In genomic region chr9:124309665-124310064, GRCh38 we compare ENCODE assay signal across 13 cellular contexts. TPM values are rescaled to one million over a fixed set of nuclear protein-coding genes. Genes with fewer than 3 reads are reported as not detected.
DNase-seq lines count a peak whose midpoint lies in the region; ATAC-seq, FAIRE-seq and TF ChIP-seq lines count a peak whose summit lies in the region.
"Had no signal": no experiment of that assay in that cellular context is flagged by ENCODE, and none has a peak within 500 bp of the region (broad histone marks: within the 10 kb centered on the region; RNA-seq: fewer than 3 reads in every experiment).

No MANE protein-coding gene starts in this region.

- H3K27ac Mint-ChIP-seq in activated T-cell treated with anti-CD3 and anti-CD28 coated beads, Interleukin-2, amount 50 U/mL, for 24 hours: no peak overlapping the region
- H3K27ac Mint-ChIP-seq: B cell had no signal

- no peak for DNase-seq in heart left ventricle
- no peak for DNase-seq in cardiac septum (ENCODE audit: low spot score)
- DNase-seq in body of pancreas: no peak
- peak; percentile 73 for DNase-seq in keratinocyte (ENCODE audit: low read depth, low spot score)
- DNase-seq in activated gamma-delta T cell (lab: John Stamatoyannopoulos, UW): no peak
- DNase-seq in activated T-cell treated with anti-CD3 and anti-CD28 coated beads, Interleukin-2, amount 50 U/mL, for 24 hours: no peak
- DNase-seq in NCI-H1694 (lab: John Stamatoyannopoulos, UW): no peak
- no peak for DNase-seq in activated CD4-positive, alpha-beta T cell treated with anti-CD3 and anti-CD28 coated beads, Interleukin-2, amount 50 U/mL, for 4 hours
- DNase-seq: NCI-H2107; stimulated activated CD8-positive, alpha-beta memory T cell treated with anti-CD3 and anti-CD28 coated beads, Interleukin-4, amount 100 ng/mL, for 48 hours; WERI-Rb-1 had no signal

- H3K4me3 ChIP-seq in heart left ventricle: no peak overlapping the region
- no peak overlapping the region for H3K4me3 ChIP-seq in body of pancreas
- no peak overlapping the region for H3K4me3 ChIP-seq in keratinocyte (ENCODE audit: control insufficient read depth in 2 of 3, extremely low read depth in 1 of 3, insufficient read depth in 2 of 3, low read depth in 1 of 3, low read length in 3 of 3)

- FAIRE-seq in keratinocyte (lab: Jason Lieb, UNC): peak; percentile 98

- H3K9ac ChIP-seq in keratinocyte (ENCODE audit: control insufficient read depth, extremely low read depth, insufficient read depth, low read length): peak overlapping the region; percentile 13

- H3K9me3 ChIP-seq in heart left ventricle: no peaks in the 10 kb centered on the region
- no peaks in the 10 kb centered on the region for H3K9me3 ChIP-seq in body of pancreas
- H3K9me3 ChIP-seq in keratinocyte (ENCODE audit: control insufficient read depth, low read depth, low read length): no peaks in the 10 kb centered on the region

- H3K4me1 Mint-ChIP-seq in activated T-cell treated with anti-CD3 and anti-CD28 coated beads, Interleukin-2, amount 50 U/mL, for 24 hours (ENCODE audit: low read depth): peaks cover 11% of the 10 kb centered on the region

- H3K36me3 ChIP-seq in heart left ventricle (peaks cover 0 to 60% (median 0%) of the 10 kb centered on the region in 9 donors), body of pancreas (replicated peaks in 1 of 2; ENCODE audit: insufficient read depth in 1 of 2, low read depth in 2 of 2) (peaks cover 0 to 17% of the 10 kb centered on the region in 2 donors), keratinocyte (ENCODE audit: control insufficient read depth in 2 of 2, extremely low read depth in 1 of 2, insufficient read depth in 2 of 2, low read length in 2 of 2) (peaks cover 10 to 38% of the 10 kb centered on the region in 2 experiments)
- H3K36me3 ChIP-seq: WERI-Rb-1 had no signal

- TF ChIP-seq CTCF in heart left ventricle (IDR thresholded peaks at IDR 0.05) (no peak), body of pancreas (IDR thresholded peaks at IDR 0.05) (no peak), keratinocyte (optimal IDR thresholded peaks at IDR 0.05 in 1 of 3, IDR thresholded peaks at IDR 0.05 in 1 of 3, conservative IDR thresholded peaks at IDR 0.05 in 1 of 3; ENCODE audit: extremely low read depth in 1 of 3, insufficient read depth in 2 of 3, low read length in 3 of 3) (no peak)

- peaks cover 25% of the 10 kb centered on the region for H3K79me2 ChIP-seq in keratinocyte (ENCODE audit: control insufficient read depth, insufficient read depth, low read length)

- TF ChIP-seq POLR2A in heart left ventricle (IDR thresholded peaks at IDR 0.05): no peak
- no peak for TF ChIP-seq POLR2A in body of pancreas (IDR thresholded peaks at IDR 0.05)

- no peak overlapping the region for H3K4me3 Mint-ChIP-seq in activated T-cell treated with anti-CD3 and anti-CD28 coated beads, Interleukin-2, amount 50 U/mL, for 24 hours
- H3K4me3 Mint-ChIP-seq: B cell, neural crest cell had no signal

- no peaks in the 10 kb centered on the region for H3K36me3 Mint-ChIP-seq in activated T-cell treated with anti-CD3 and anti-CD28 coated beads, Interleukin-2, amount 50 U/mL, for 24 hours (ENCODE audit: low read depth)

- H4K20me1 ChIP-seq in keratinocyte (ENCODE audit: control insufficient read depth, extremely low read depth, insufficient read depth, low read length): no peaks in the 10 kb centered on the region

- ATAC-seq in heart left ventricle (peak in 3 of 4 donors; percentile 56 to 78 (median 73)), body of pancreas (peak; percentile 41)

- intact Hi-C loops in heart left ventricle (cut with DNase I) (loop anchor here in 1 of 10 donors (10.0 kb wide), 1 partner anchor 45 kb away; no protein-coding TSS in a partner anchor), cardiac septum (cut with DNase I) (no loop called here), body of pancreas (cut with DNase I) (no loop called here)

- dilution Hi-C loops in keratinocyte (cut with MboI; ENCODE audit: extremely low pct_ligation_motif_present, low sequenced_read_pairs): loop anchor here (25.0 kb wide), 1 partner anchor 197 kb away; no protein-coding TSS in a partner anchor

- H3K9me1 ChIP-seq in keratinocyte (ENCODE audit: control insufficient read depth, extremely low read depth, insufficient read depth, low read length): no peaks in the 10 kb centered on the region

- no peaks in the 10 kb centered on the region for H3K9me3 Mint-ChIP-seq in activated T-cell treated with anti-CD3 and anti-CD28 coated beads, Interleukin-2, amount 50 U/mL, for 24 hours
- H3K9me3 Mint-ChIP-seq: neural crest cell had no signal

- no peak overlapping the region for H3K27ac ChIP-seq in heart left ventricle
- no peak overlapping the region for H3K27ac ChIP-seq in body of pancreas
- H3K27ac ChIP-seq in keratinocyte (ENCODE audit: control insufficient read depth, insufficient read depth, low read length): peak overlapping the region; percentile 68
- H3K27ac ChIP-seq: WERI-Rb-1 had no signal

- H2AFZ ChIP-seq in keratinocyte (ENCODE audit: control insufficient read depth, low read length): no peak overlapping the region

- peaks cover 0 to 9% (median 0%) of the 10 kb centered on the region in 12 donors for H3K4me1 ChIP-seq in heart left ventricle
- H3K4me1 ChIP-seq in body of pancreas: no peaks in the 10 kb centered on the region
- peaks cover 31% of the 10 kb centered on the region for H3K4me1 ChIP-seq in keratinocyte (ENCODE audit: control insufficient read depth, extremely low read depth, insufficient read depth, low read length)

- no peaks in the 10 kb centered on the region for H3K27me3 Mint-ChIP-seq in activated T-cell treated with anti-CD3 and anti-CD28 coated beads, Interleukin-2, amount 50 U/mL, for 24 hours
- H3K27me3 Mint-ChIP-seq: B cell had no signal

- WGBS in heart left ventricle, 4 donors: 76 to 84% (median 80%) methylated on average over 8 to 14 of the region's 14 CpGs
- 85 to 86% methylated on average over 14 of the region's 14 CpGs for WGBS in body of pancreas, 2 donors

- H3K27me3 ChIP-seq in heart left ventricle: no peaks in the 10 kb centered on the region
- no peaks in the 10 kb centered on the region for H3K27me3 ChIP-seq in body of pancreas
- H3K27me3 ChIP-seq in keratinocyte (ENCODE audit: control insufficient read depth, extremely low read depth, insufficient read depth, low read length): no peaks in the 10 kb centered on the region

- H3K4me2 ChIP-seq in keratinocyte (ENCODE audit: control insufficient read depth, extremely low read depth, insufficient read depth, low read depth, low read length): peak overlapping the region; percentile 43

RNA-seq across cellular contexts. Expression of gene NEK6, which starts 51.9 kb away (rescaled TPM):
- total RNA-seq in heart left ventricle (10 to 100 TPM in 2 of 9 donors, 1 to 10 TPM in 7; 5.0 to 42.4 (median 6.8) TPM), cardiac septum (11.6 TPM), body of pancreas (10 to 100 TPM; 15.5 to 23.6 TPM)
- polyA plus RNA-seq in heart left ventricle (1 to 10 TPM; 1.8 to 4.0 TPM), keratinocyte (43.5 to 62.3 TPM (median 56.4 TPM) in 3 replicates)
- polyA plus RNA-seq in keratinocyte (2011; ENCODE audit: low read depth): 23.6 TPM
- polyA plus RNA-seq in keratinocyte (2011; cell fraction: cytosol; rRNA removed): 44.1 and 60.2 TPM in 2 replicates
- 39.8 and 44.0 TPM in 2 replicates for polyA plus RNA-seq in keratinocyte (2011; cell fraction: nucleus; rRNA removed)
- 12.1 and 37.2 TPM in 2 replicates for polyA plus RNA-seq in keratinocyte (2012; ENCODE audit: low replicate concordance)
- 74.9 to 81.9 TPM (median 80.8 TPM) in 3 replicates for polyA minus RNA-seq in keratinocyte
- 36.8 TPM for polyA minus RNA-seq in keratinocyte (2011; cell fraction: cytosol; rRNA and poly(A)+ RNA removed)
- 15.7 and 27.1 TPM in 2 replicates for polyA minus RNA-seq in keratinocyte (2011; cell fraction: nucleus; rRNA and poly(A)+ RNA removed)
